In the genomic region with DNA sequence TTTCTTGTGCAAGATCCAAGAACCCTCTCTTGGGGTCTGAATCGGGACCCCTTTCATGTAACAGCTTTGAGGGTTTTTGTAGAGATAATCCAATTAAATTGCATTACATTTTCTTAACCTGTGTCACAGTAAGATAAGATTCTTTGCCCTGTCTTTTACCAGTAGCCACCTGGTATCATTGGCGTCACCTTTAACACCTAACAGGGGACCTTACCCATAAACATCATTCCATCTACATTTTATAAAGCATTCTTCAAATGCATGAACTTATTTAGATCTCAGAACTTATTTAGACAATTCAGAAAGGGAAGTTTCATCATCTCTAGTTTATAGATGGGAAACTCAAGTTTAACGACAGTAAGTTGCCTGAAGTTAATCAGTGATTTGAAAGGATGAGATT, we compare ENCODE assay signal across 16 cellular contexts.
DNase-seq lines count a peak whose midpoint lies in the region; ATAC-seq and TF ChIP-seq lines count a peak whose summit lies in the region.
"Had no signal": no experiment of that assay in that cellular context is flagged by ENCODE, and none has a peak within 500 bp of the region (broad histone marks: within the 10 kb centered on the region; RNA-seq: fewer than 3 reads in every experiment).

No MANE protein-coding gene starts in this region.

- H3K4me1 Mint-ChIP-seq in CD4-positive, alpha-beta T cell (ENCODE audit: low read depth) = peaks cover 30% of the 10 kb centered on the region
- H3K4me1 Mint-ChIP-seq in dendritic cell treated with granulocyte-macrophage colony-stimulating factor and Interleukin-4, amounts not matched to agents 40 ng/mL and 50 ng/mL, for 4 days (ENCODE audit: low read depth) = peaks cover 60% of the 10 kb centered on the region

- H3K36me3 Mint-ChIP-seq in CD4-positive, alpha-beta T cell (ENCODE audit: low read depth) = no peaks in the 10 kb centered on the region
- no peaks in the 10 kb centered on the region for H3K36me3 Mint-ChIP-seq in dendritic cell treated with granulocyte-macrophage colony-stimulating factor and Interleukin-4, amounts not matched to agents 40 ng/mL and 50 ng/mL, for 4 days (ENCODE audit: low read depth)

- no peak overlapping the region for H3K23ac ChIP-seq in mesendoderm (ENCODE audit: low read length)

- H3K56ac ChIP-seq in mesendoderm (ENCODE audit: low read length) = no peak overlapping the region

- peak overlapping the region; percentile 66 for H3K27ac Mint-ChIP-seq in CD4-positive, alpha-beta T cell
- peak overlapping the region; percentile 40 for H3K27ac Mint-ChIP-seq in dendritic cell treated with granulocyte-macrophage colony-stimulating factor and Interleukin-4, amounts not matched to agents 40 ng/mL and 50 ng/mL, for 4 days
- H3K27ac Mint-ChIP-seq: GM23338 had no signal

- in situ Hi-C loops in Panc1 (cut with HindIII; ENCODE audit: low pct_unique_long_range_greater_than_20kb, low sequenced_read_pairs) = no loop called here

- H4K5ac ChIP-seq in mesendoderm (ENCODE audit: low read length) = no peak overlapping the region

- H3K4me3 ChIP-seq in Panc1 (ENCODE audit: low read depth in 2 of 2, low read length in 2 of 2) (no peak overlapping the region), mesendoderm (ENCODE audit: low read length) (no peak overlapping the region), mucosa of descending colon (no peak overlapping the region)
- H3K4me3 ChIP-seq: GM12878, GM23338 had no signal

- CTCF ChIA-PET in CD4-positive, alpha-beta T cell (lab: Charles Lee) = interaction anchor here (0.7 kb wide), 1 partner anchor 39 kb away, joined by 3 read pairs; no protein-coding TSS in a partner anchor
- CTCF ChIA-PET in Panc1 (lab: Charles Lee) = no interaction called here

- no peak overlapping the region for H2BK5ac ChIP-seq in mesendoderm (ENCODE audit: low read length)

- intact Hi-C loops in CD4-positive, alpha-beta T cell (cut with DNase I, micrococcal nuclease) = loop anchor here in 1 of 2 experiments (5.0 kb wide), 1 partner anchor 46 kb away; no protein-coding TSS in a partner anchor
- intact Hi-C loops in Panc1 (cut with micrococcal nuclease; ENCODE audit: unreplicated experiment) = no loop called here
- intact Hi-C loops in dendritic cell treated with granulocyte-macrophage colony-stimulating factor and Interleukin-4, amounts not matched to agents 40 ng/mL and 50 ng/mL, for 4 days (cut with micrococcal nuclease) = no loop called here
- intact Hi-C loops in mucosa of descending colon (cut with DNase I, micrococcal nuclease) = no loop called here

- no peak overlapping the region for H3K27ac ChIP-seq in CD4-positive, alpha-beta T cell (ENCODE audit: low read depth, low read length)
- H3K27ac ChIP-seq in Panc1 (ENCODE audit: low read length) (peak overlapping the region; percentile 100), mesendoderm (ENCODE audit: low read depth, low read length) (no peak overlapping the region)
- H3K27ac ChIP-seq: RWPE1 had no signal

- no peak for ATAC-seq in CD4-positive, alpha-beta T cell (ENCODE audit: poor library complexity)
- ATAC-seq in Panc1 = no peak
- no peak for ATAC-seq in HG02973 (IDR thresholded peaks at IDR 0.05; ENCODE audit: unreplicated experiment)
- no peak for ATAC-seq in mucosa of descending colon
- ATAC-seq: GM12878, GM23338 had no signal

- H3K18ac ChIP-seq in mesendoderm (ENCODE audit: low read length) = peak overlapping the region; percentile 76

- no peaks in the 10 kb centered on the region for H3K9me3 ChIP-seq in CD4-positive, alpha-beta T cell (ENCODE audit: control insufficient read depth, low read length)
- H3K9me3 ChIP-seq in Panc1 (ENCODE audit: control insufficient read depth, insufficient read depth, low read depth, low read length) = no peaks in the 10 kb centered on the region
- no peaks in the 10 kb centered on the region for H3K9me3 ChIP-seq in mucosa of descending colon

- H3K4me1 ChIP-seq in Panc1 (ENCODE audit: control insufficient read depth, insufficient read depth, low read length) = peaks cover 64% of the 10 kb centered on the region
- H3K4me1 ChIP-seq in mesendoderm (ENCODE audit: control insufficient read depth, low read depth, low read length) = peaks cover 17% of the 10 kb centered on the region
- H3K4me1 ChIP-seq in mucosa of descending colon (ENCODE audit: low read depth) = peaks cover 10% of the 10 kb centered on the region

- DNase-seq in CD4-positive, alpha-beta T cell = no peak
- no peak for DNase-seq in Panc1 (ENCODE audit: low read depth, low spot score)
- no peak for DNase-seq in mesendoderm
- no peak for DNase-seq in NCI-H1436 treated with DMSO at 0.1 percent for 48 hours (lab: John Stamatoyannopoulos, UW)
- no peak for DNase-seq in mucosa of descending colon
- no peak for DNase-seq in GOT3 (lab: John Stamatoyannopoulos, UW)
- DNase-seq: GDM1, KG1, NCI-H1436, NCI-H2081, NCI-H748 treated with DMSO at 0.1 percent for 48 hours had no signal

- H3K79me1 ChIP-seq in mesendoderm (ENCODE audit: low read length) = no peaks in the 10 kb centered on the region

- H3K4me3 Mint-ChIP-seq in CD4-positive, alpha-beta T cell = no peak overlapping the region
- H3K4me3 Mint-ChIP-seq in dendritic cell treated with granulocyte-macrophage colony-stimulating factor and Interleukin-4, amounts not matched to agents 40 ng/mL and 50 ng/mL, for 4 days = no peak overlapping the region
- H3K4me3 Mint-ChIP-seq: GM23338 had no signal

- no peak overlapping the region for H2BK120ac ChIP-seq in mesendoderm (ENCODE audit: low read depth, low read length)

- H3K4me2 ChIP-seq in mesendoderm (ENCODE audit: low read length) = no peak overlapping the region
- H3K4me2 ChIP-seq: GM23338 had no signal

- WGBS in mesendoderm (ENCODE audit: extremely low coverage, insufficient coverage, low lambda C conversion rate) = no CpG with 5 or more reads among the region's 3 CpGs

- H3K9ac ChIP-seq in mesendoderm (ENCODE audit: low read length) = no peak overlapping the region

- no peak overlapping the region for H2AK5ac ChIP-seq in mesendoderm (ENCODE audit: low read length)

- POLR2A ChIA-PET in CD4-positive, alpha-beta T cell (lab: Charles Lee) = interaction anchor here (1.5 to 12.5 kb wide), 2 partner anchors 15 to 108 kb away, joined by 8 to 83 read pairs; a partner anchor contains a TSS
- POLR2A ChIA-PET in Panc1 (lab: Charles Lee) = no interaction called here

- H2BK15ac ChIP-seq in mesendoderm (replicated peaks; ENCODE audit: low read depth) = peak overlapping the region; percentile 94

- H3K4ac ChIP-seq in mesendoderm (ENCODE audit: low read depth, low read length) = no peak overlapping the region

- no TSS peak for BruUV-seq in Panc1 (replicated peaks; lab: Mats Ljungman, UMichigan)

- no peaks in the 10 kb centered on the region for H3K27me3 Mint-ChIP-seq in CD4-positive, alpha-beta T cell
- no peaks in the 10 kb centered on the region for H3K27me3 Mint-ChIP-seq in dendritic cell treated with granulocyte-macrophage colony-stimulating factor and Interleukin-4, amounts not matched to agents 40 ng/mL and 50 ng/mL, for 4 days

- H3K36me3 ChIP-seq in Panc1 (ENCODE audit: control insufficient read depth, insufficient read depth, low read length) = no peaks in the 10 kb centered on the region
- no peaks in the 10 kb centered on the region for H3K36me3 ChIP-seq in mesendoderm (ENCODE audit: control insufficient read depth, insufficient read depth, low read length)
- H3K36me3 ChIP-seq in mucosa of descending colon (ENCODE audit: low read depth) = no peaks in the 10 kb centered on the region

- no peaks in the 10 kb centered on the region for H3K27me3 ChIP-seq in CD4-positive, alpha-beta T cell (ENCODE audit: control insufficient read depth, insufficient read depth, low read length)
- H3K27me3 ChIP-seq in Panc1 (ENCODE audit: control insufficient read depth, insufficient read depth, low read length) (no peaks in the 10 kb centered on the region), mesendoderm (ENCODE audit: insufficient read depth, low read length, poor library complexity) (no peaks in the 10 kb centered on the region)

- H3K9me3 Mint-ChIP-seq in CD4-positive, alpha-beta T cell = no peaks in the 10 kb centered on the region
- no peaks in the 10 kb centered on the region for H3K9me3 Mint-ChIP-seq in dendritic cell treated with granulocyte-macrophage colony-stimulating factor and Interleukin-4, amounts not matched to agents 40 ng/mL and 50 ng/mL, for 4 days
- H3K9me3 Mint-ChIP-seq: GM23338 had no signal

- no peak for TF ChIP-seq CTCF in CD4-positive, alpha-beta T cell (IDR thresholded peaks at IDR 0.05)
- TF ChIP-seq CTCF in Panc1 (IDR thresholded peaks at IDR 0.05) (no peak), mucosa of descending colon (IDR thresholded peaks at IDR 0.05) (no peak)

- no peaks in the 10 kb centered on the region for H3K79me2 ChIP-seq in mesendoderm (ENCODE audit: control insufficient read depth, insufficient read depth, low read length)

- H4K8ac ChIP-seq in mesendoderm (ENCODE audit: low read depth, low read length) = no peak overlapping the region
